ENCODE assay signal across 1 cellular context in genomic region chr21:17622018-17622417, GRCh38.
TF ChIP-seq lines count a peak whose summit lies in the region.

No MANE protein-coding gene starts in this region.

TF ChIP-seq in SK-N-SH treated with all-trans-retinoic acid at 6 μM for 48 hours, 23 proteins besides CTCF, POLR2A, EP300 and RAD21 (continued from another document):
- TF ChIP-seq, protein P1, sequence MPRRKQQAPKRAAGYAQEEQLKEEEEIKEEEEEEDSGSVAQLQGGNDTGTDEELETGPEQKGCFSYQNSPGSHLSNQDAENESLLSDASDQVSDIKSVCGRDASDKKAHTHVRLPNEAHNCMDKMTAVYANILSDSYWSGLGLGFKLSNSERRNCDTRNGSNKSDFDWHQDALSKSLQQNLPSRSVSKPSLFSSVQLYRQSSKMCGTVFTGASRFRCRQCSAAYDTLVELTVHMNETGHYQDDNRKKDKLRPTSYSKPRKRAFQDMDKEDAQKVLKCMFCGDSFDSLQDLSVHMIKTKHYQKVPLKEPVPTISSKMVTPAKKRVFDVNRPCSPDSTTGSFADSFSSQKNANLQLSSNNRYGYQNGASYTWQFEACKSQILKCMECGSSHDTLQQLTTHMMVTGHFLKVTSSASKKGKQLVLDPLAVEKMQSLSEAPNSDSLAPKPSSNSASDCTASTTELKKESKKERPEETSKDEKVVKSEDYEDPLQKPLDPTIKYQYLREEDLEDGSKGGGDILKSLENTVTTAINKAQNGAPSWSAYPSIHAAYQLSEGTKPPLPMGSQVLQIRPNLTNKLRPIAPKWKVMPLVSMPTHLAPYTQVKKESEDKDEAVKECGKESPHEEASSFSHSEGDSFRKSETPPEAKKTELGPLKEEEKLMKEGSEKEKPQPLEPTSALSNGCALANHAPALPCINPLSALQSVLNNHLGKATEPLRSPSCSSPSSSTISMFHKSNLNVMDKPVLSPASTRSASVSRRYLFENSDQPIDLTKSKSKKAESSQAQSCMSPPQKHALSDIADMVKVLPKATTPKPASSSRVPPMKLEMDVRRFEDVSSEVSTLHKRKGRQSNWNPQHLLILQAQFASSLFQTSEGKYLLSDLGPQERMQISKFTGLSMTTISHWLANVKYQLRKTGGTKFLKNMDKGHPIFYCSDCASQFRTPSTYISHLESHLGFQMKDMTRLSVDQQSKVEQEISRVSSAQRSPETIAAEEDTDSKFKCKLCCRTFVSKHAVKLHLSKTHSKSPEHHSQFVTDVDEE (CRISPR knock-in tag; IDR thresholded peaks at IDR 0.05) = no peak
- no peak for TF ChIP-seq CSDC2 (CRISPR knock-in tag; IDR thresholded peaks at IDR 0.05)
